In the genomic region with DNA sequence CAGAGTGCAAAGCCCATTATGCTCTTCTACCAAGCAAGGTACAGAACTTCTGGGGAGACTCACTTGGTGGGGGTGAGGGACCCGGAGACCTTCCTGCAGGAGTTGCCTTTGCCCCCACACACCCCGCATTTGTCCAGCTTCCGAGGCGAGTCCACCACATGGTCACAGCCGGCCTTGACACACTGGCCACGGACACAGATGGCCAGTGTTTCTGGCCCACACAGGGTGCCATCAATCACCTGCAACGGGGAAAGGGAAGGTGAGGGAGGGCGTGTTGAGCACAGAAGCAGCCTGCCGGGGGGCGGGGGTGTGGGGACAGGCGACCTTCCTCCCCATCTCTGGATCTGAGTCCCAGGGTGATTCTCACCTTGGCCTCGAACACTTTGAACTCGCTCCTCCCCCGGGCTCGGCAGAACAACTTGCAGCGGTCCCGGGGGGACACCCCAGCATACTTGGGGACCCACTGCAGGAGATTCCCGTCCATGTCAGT, we compare ENCODE assay signal across 2 cellular contexts.
TF ChIP-seq lines count a peak whose summit lies in the region.

No MANE protein-coding gene starts in this region.

TF ChIP-seq in SK-N-SH, 30 proteins besides CTCF, POLR2A, EP300 and RAD21 (continued from another document):
- TF ChIP-seq SMC3 (IDR thresholded peaks at IDR 0.05; ENCODE audit: low read depth, low read length) (no peak), ZBTB33 (IDR thresholded peaks at IDR 0.05; ENCODE audit: borderline replicate concordance, low read depth) (no peak), FOXJ3 (CRISPR knock-in tag; IDR thresholded peaks at IDR 0.05) (no peak), MXI1 (IDR thresholded peaks at IDR 0.05; ENCODE audit: low read depth, low read length) (no peak), EZH2phosphoT487 (IDR thresholded peaks at IDR 0.05; ENCODE audit: borderline replicate concordance, low read depth) (no peak), NFIC (IDR thresholded peaks at IDR 0.05; ENCODE audit: borderline replicate concordance) (no peak)
- TF ChIP-seq, protein P1, sequence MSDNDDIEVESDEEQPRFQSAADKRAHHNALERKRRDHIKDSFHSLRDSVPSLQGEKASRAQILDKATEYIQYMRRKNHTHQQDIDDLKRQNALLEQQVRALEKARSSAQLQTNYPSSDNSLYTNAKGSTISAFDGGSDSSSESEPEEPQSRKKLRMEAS (IDR thresholded peaks at IDR 0.05; ENCODE audit: low read depth), result no peak

TF ChIP-seq in SK-N-SH treated with all-trans-retinoic acid at 6 μM for 48 hours, 23 proteins besides CTCF, POLR2A, EP300 and RAD21 (continued from another document):
- TF ChIP-seq PATZ1 (CRISPR knock-in tag; IDR thresholded peaks at IDR 0.05; ENCODE audit: borderline replicate concordance) (no peak), CSRNP3 (CRISPR knock-in tag; IDR thresholded peaks at IDR 0.05) (no peak), RARB (CRISPR knock-in tag; IDR thresholded peaks at IDR 0.05) (no peak), OSR1 (CRISPR knock-in tag; IDR thresholded peaks at IDR 0.05) (no peak), GLIS3 (CRISPR knock-in tag; IDR thresholded peaks at IDR 0.05) (no peak), ESRRG (CRISPR knock-in tag; IDR thresholded peaks at IDR 0.05) (no peak), ZNF565 (CRISPR knock-in tag; conservative IDR thresholded peaks at IDR 0.05; ENCODE audit: low read depth) (no peak), TOX (CRISPR knock-in tag; IDR thresholded peaks at IDR 0.05; ENCODE audit: borderline replicate concordance) (no peak)
